Comparison of ENCODE assay signal across 1 cellular context in genomic region chr5:112968411-112969106, GRCh38.
A peak's percentile ranks its signal among the peaks of the same experiment; 100 is the strongest.
TF ChIP-seq lines count a peak whose summit lies in the region.

No MANE protein-coding gene starts in this region.

TF ChIP-seq in HepG2, 621 proteins besides CTCF, POLR2A, EP300 and RAD21 (continued from another document and continues in another):
- TF ChIP-seq HMGXB3 (CRISPR knock-in tag; IDR thresholded peaks at IDR 0.05; ENCODE audit: borderline replicate concordance): 0 out of 2 replicates have a peak, but pooled peaks have one; percentile 66
- 0 out of 2 replicates have a peak, but pooled peaks have one; percentile 50 for TF ChIP-seq ZNF800 (CRISPR knock-in tag; IDR thresholded peaks at IDR 0.05)
- TF ChIP-seq CEBPB (IDR thresholded peaks at IDR 0.05; ENCODE audit: borderline replicate concordance, low read depth, low read length): peak; percentile 80
- peak; percentile 36; the same call in 1 of the 2 replicates for TF ChIP-seq ERF (CRISPR knock-in tag; IDR thresholded peaks at IDR 0.05)
- no peak for TF ChIP-seq MXD4 (CRISPR knock-in tag; IDR thresholded peaks at IDR 0.05)
- no peak for TF ChIP-seq ZNF850 (CRISPR knock-in tag; conservative IDR thresholded peaks at IDR 0.05)
- peak; percentile 27; the same call in 1 of the 2 replicates for TF ChIP-seq SP5 (CRISPR knock-in tag; IDR thresholded peaks at IDR 0.05; ENCODE audit: borderline replicate concordance, low read depth)
- 0 out of 2 replicates have a peak, but pooled peaks have one; percentile 55 for TF ChIP-seq KDM3A (CRISPR knock-in tag; IDR thresholded peaks at IDR 0.05; ENCODE audit: low read depth)
- TF ChIP-seq ZBTB20 (CRISPR knock-in tag; IDR thresholded peaks at IDR 0.05; ENCODE audit: borderline replicate concordance, low read depth): peak; percentile 91
- no peak for TF ChIP-seq ZNF124 (CRISPR knock-in tag; IDR thresholded peaks at IDR 0.05)
- peak; percentile 70; the same call in 1 of the 2 replicates for TF ChIP-seq ZNF614 (CRISPR knock-in tag; IDR thresholded peaks at IDR 0.05; ENCODE audit: borderline replicate concordance)
- TF ChIP-seq FOXP1 (IDR thresholded peaks at IDR 0.05): no peak
- peak; percentile 67; the same call in 1 of the 2 replicates for TF ChIP-seq FOXP1 (CRISPR knock-in tag; IDR thresholded peaks at IDR 0.05)
- TF ChIP-seq SRSF9 (IDR thresholded peaks at IDR 0.05; ENCODE audit: borderline replicate concordance, insufficient read depth, low read depth, low read length, poor library complexity, severe bottlenecking): no peak
- TF ChIP-seq ZNF710 (CRISPR knock-in tag; IDR thresholded peaks at IDR 0.05; ENCODE audit: borderline replicate concordance): no peak
- no peak for TF ChIP-seq PRDM15 (CRISPR knock-in tag; IDR thresholded peaks at IDR 0.05)
- no peak for TF ChIP-seq ZNF367 (CRISPR knock-in tag; IDR thresholded peaks at IDR 0.05; ENCODE audit: borderline replicate concordance)
- peak; percentile 78; the same call in 1 of the 2 replicates for TF ChIP-seq KAT7 (CRISPR knock-in tag; IDR thresholded peaks at IDR 0.05; ENCODE audit: borderline replicate concordance)
- 0 out of 2 replicates have a peak, but pooled peaks have one; percentile 23 for TF ChIP-seq HMG20B (CRISPR knock-in tag; conservative IDR thresholded peaks at IDR 0.05)
- TF ChIP-seq MATR3 (CRISPR knock-in tag; IDR thresholded peaks at IDR 0.05): no peak
- TF ChIP-seq ZNF83 (CRISPR knock-in tag; IDR thresholded peaks at IDR 0.05; ENCODE audit: borderline replicate concordance): no peak
- no peak for TF ChIP-seq RXRA (CRISPR knock-in tag; IDR thresholded peaks at IDR 0.05)
- TF ChIP-seq FOXK1 (CRISPR knock-in tag; IDR thresholded peaks at IDR 0.05; ENCODE audit: borderline replicate concordance, low read depth): peak; percentile 23; the same call in 1 of the 2 replicates
- TF ChIP-seq FOSL2 (CRISPR knock-in tag; IDR thresholded peaks at IDR 0.05): peak; percentile 63
- peak; percentile 83 for TF ChIP-seq PRDM10 (CRISPR knock-in tag; IDR thresholded peaks at IDR 0.05; ENCODE audit: low read depth)
- TF ChIP-seq SRY (CRISPR knock-in tag; IDR thresholded peaks at IDR 0.05): no peak
- peak; percentile 66; the same call in 1 of the 2 replicates for TF ChIP-seq ETV5 (CRISPR knock-in tag; IDR thresholded peaks at IDR 0.05; ENCODE audit: borderline replicate concordance)
- peak; percentile 93 for TF ChIP-seq SOX5 (CRISPR knock-in tag; IDR thresholded peaks at IDR 0.05; ENCODE audit: borderline replicate concordance)
- TF ChIP-seq TRIM24 (CRISPR knock-in tag; IDR thresholded peaks at IDR 0.05): no peak
- 0 out of 2 replicates have a peak, but pooled peaks have one; percentile 11 for TF ChIP-seq RFXANK (CRISPR knock-in tag; IDR thresholded peaks at IDR 0.05)
- TF ChIP-seq KAT8 (CRISPR knock-in tag; IDR thresholded peaks at IDR 0.05): 0 out of 2 replicates have a peak, but pooled peaks have one; percentile 52
- TF ChIP-seq THAP11 (CRISPR knock-in tag; IDR thresholded peaks at IDR 0.05): peak; percentile 43
- TF ChIP-seq SOX13 (IDR thresholded peaks at IDR 0.05): 0 out of 2 replicates have a peak, but pooled peaks have one; percentile 54
- TF ChIP-seq SOX13 (CRISPR knock-in tag; conservative IDR thresholded peaks at IDR 0.05 in 1 of 2, IDR thresholded peaks at IDR 0.05 in 1 of 2): peak in 1 of 2 experiments; percentile 95; a peak in 2 of 4 replicates
- TF ChIP-seq ZSCAN31 (CRISPR knock-in tag; IDR thresholded peaks at IDR 0.05; ENCODE audit: low read depth): no peak
- TF ChIP-seq ZEB1 (IDR thresholded peaks at IDR 0.05; ENCODE audit: insufficient replicate concordance, low read depth): no peak
- TF ChIP-seq CREM (IDR thresholded peaks at IDR 0.05): no peak
- no peak for TF ChIP-seq CREM (CRISPR knock-in tag; IDR thresholded peaks at IDR 0.05)
- peak in 1 of 2 experiments; percentile 56; a peak in 2 of 4 replicates for TF ChIP-seq ATF4 (CRISPR knock-in tag; IDR thresholded peaks at IDR 0.05)
- peak; percentile 93 for TF ChIP-seq ARID5B (CRISPR knock-in tag; IDR thresholded peaks at IDR 0.05)
- peak; percentile 71; the same call in 1 of the 2 replicates for TF ChIP-seq JUN (CRISPR knock-in tag; IDR thresholded peaks at IDR 0.05)
